ENCODE assay signal across 8 cellular contexts in genomic region chr19:47863514-47863936, GRCh38. TPM values are rescaled to one million over a fixed set of nuclear protein-coding genes. Genes with fewer than 3 reads are reported as not detected.
A peak's percentile ranks its signal among the peaks of the same experiment; 100 is the strongest.
DNase-seq lines count a peak whose midpoint lies in the region; ATAC-seq, FAIRE-seq and TF ChIP-seq lines count a peak whose summit lies in the region.

No MANE protein-coding gene starts in this region.

- TF ChIP-seq CTCF in choroid plexus epithelial cell (conservative IDR thresholded peaks at IDR 0.05; ENCODE audit: low read depth, low read length) = peak; percentile 99
- TF ChIP-seq CTCF in HepG2 (CRISPR knock-in tag; IDR thresholded peaks at IDR 0.05) = peak; percentile 95

- peak; percentile 88 for FAIRE-seq in HepG2 (lab: Jason Lieb, UNC)

- H3K27ac Mint-ChIP-seq in activated CD4-positive, alpha-beta T cell treated with anti-CD3 and anti-CD28 coated beads, Interleukin-2, amount 10 ng/mL, durations not matched to agents 24 days and 14 days = no peak overlapping the region

- no peaks in the 10 kb centered on the region for H3K36me3 ChIP-seq in HepG2 (replicated peaks in 1 of 2; ENCODE audit: control insufficient read depth in 1 of 2, insufficient read depth in 2 of 2, low read length in 2 of 2)

- TF ChIP-seq EP300 in HepG2 (IDR thresholded peaks at IDR 0.05; ENCODE audit: low read depth in 2 of 2, low read length in 2 of 2) = no peak
- TF ChIP-seq EP300 in HepG2 (CRISPR knock-in tag; IDR thresholded peaks at IDR 0.05; ENCODE audit: borderline replicate concordance) = no peak

- peak; percentile 63 for DNase-seq in ACHN
- DNase-seq in GM19240 (ENCODE audit: insufficient read length, low spot score) = peak; percentile 87
- peak; percentile 19 for DNase-seq in NCI-H510A treated with DMSO at 0.1 percent for 48 hours (lab: John Stamatoyannopoulos, UW)
- peak; percentile 95 for DNase-seq in activated CD4-positive, alpha-beta T cell treated with anti-CD3 and anti-CD28 coated beads, Interleukin-2, amount 10 ng/mL, durations not matched to agents 24 days and 14 days
- DNase-seq in choroid plexus epithelial cell (ENCODE audit: low read depth) = peak; percentile 83
- DNase-seq in HepG2 (ENCODE audit: low spot score) = peak; percentile 61
- peak; percentile 89 for DNase-seq in stimulated activated CD4-positive, alpha-beta T cell treated with anti-CD3 and anti-CD28 coated beads, Interleukin-4, amount 100 ng/mL, for 24 hours

- peak overlapping the region; percentile 69 for H3K4me2 ChIP-seq in HepG2 (ENCODE audit: low read depth, low read length)

- H3K4me3 Mint-ChIP-seq in activated CD4-positive, alpha-beta T cell treated with anti-CD3 and anti-CD28 coated beads, Interleukin-2, amount 10 ng/mL, durations not matched to agents 24 days and 14 days = no peak overlapping the region

- peaks cover 2% of the 10 kb centered on the region for H3K4me1 Mint-ChIP-seq in activated CD4-positive, alpha-beta T cell treated with anti-CD3 and anti-CD28 coated beads, Interleukin-2, amount 10 ng/mL, durations not matched to agents 24 days and 14 days

- intact Hi-C loops in activated CD4-positive, alpha-beta T cell treated with anti-CD3 and anti-CD28 coated beads, Interleukin-2, amount 10 ng/mL, durations not matched to agents 24 days and 14 days (cut with micrococcal nuclease) = loop anchor here (5.0 kb wide), 1 partner anchor 46 kb away; no protein-coding TSS in a partner anchor
- intact Hi-C loops in HepG2 (cut with micrococcal nuclease; ENCODE audit: unreplicated experiment) = loop anchor here (1.0 to 2.0 kb wide), 2 partner anchors 14 to 51 kb away; no protein-coding TSS in a partner anchor

- WGBS in HepG2 (ENCODE audit: low lambda C conversion rate) = 2% methylated on average over 14 of the region's 14 CpGs

- no peaks in the 10 kb centered on the region for H3K9me3 Mint-ChIP-seq in activated CD4-positive, alpha-beta T cell treated with anti-CD3 and anti-CD28 coated beads, Interleukin-2, amount 10 ng/mL, durations not matched to agents 24 days and 14 days

- no peak overlapping the region for H3K27ac ChIP-seq in HepG2 (ENCODE audit: extremely low read length, insufficient read depth, low read length)

- no peaks in the 10 kb centered on the region for H3K9me3 ChIP-seq in HepG2 (ENCODE audit: low read length)

- no peaks in the 10 kb centered on the region for H3K36me3 Mint-ChIP-seq in activated CD4-positive, alpha-beta T cell treated with anti-CD3 and anti-CD28 coated beads, Interleukin-2, amount 10 ng/mL, durations not matched to agents 24 days and 14 days (ENCODE audit: low read depth)

- peak; percentile 85 for ATAC-seq in HepG2
- ATAC-seq in HG03039 (IDR thresholded peaks at IDR 0.05; ENCODE audit: unreplicated experiment) = no peak

- no peaks in the 10 kb centered on the region for H4K20me1 ChIP-seq in HepG2 (ENCODE audit: insufficient read depth, low read length)

- H3K79me2 ChIP-seq in HepG2 (ENCODE audit: insufficient read depth, low read length) = no peaks in the 10 kb centered on the region

- peaks cover 17% of the 10 kb centered on the region for H3K4me1 ChIP-seq in HepG2 (ENCODE audit: insufficient read depth, low read length)

- H2AFZ ChIP-seq in HepG2 (ENCODE audit: low read length) = no peak overlapping the region

- H3K9ac ChIP-seq in HepG2 (ENCODE audit: insufficient read depth, low read depth, low read length) = peak overlapping the region; percentile 23; the same call in 1 of the 2 replicates

- H3K27me3 ChIP-seq in HepG2 (ENCODE audit: control insufficient read depth in 1 of 2, insufficient read depth in 2 of 2, low read length in 2 of 2) = 0 out of 5 replicates have a peak, but pooled peaks cover 0 to 3% of the 10 kb centered on the region in 2 experiments

- no peak for TF ChIP-seq POLR2A in HepG2 (IDR thresholded peaks at IDR 0.05; ENCODE audit: insufficient read depth in 1 of 2, low read depth in 2 of 2, low read length in 2 of 2)

- CTCF ChIA-PET in HepG2 (lab: Yijun Ruan, JAX; ENCODE audit: low intra/inter-chr PET ratio, low total read pairs) = interaction anchor here (0.6 to 1.5 kb wide), 6 partner anchors 14 to 92 kb away, joined by 3 to 7 read pairs (median 4); no protein-coding TSS in a partner anchor

- BruUV-seq in HepG2 (replicated peaks; lab: Mats Ljungman, UMichigan) = no TSS peak

- H3K27me3 Mint-ChIP-seq in activated CD4-positive, alpha-beta T cell treated with anti-CD3 and anti-CD28 coated beads, Interleukin-2, amount 10 ng/mL, durations not matched to agents 24 days and 14 days = peaks cover 11% of the 10 kb centered on the region

- in situ Hi-C loops in ACHN (cut with HindIII; ENCODE audit: low pct_ligation_motif_present, low pct_unique_long_range_greater_than_20kb, low sequenced_read_pairs) (no loop called here), HepG2 (cut with HindIII; ENCODE audit: extremely low pct_ligation_motif_present, low pct_unique_long_range_greater_than_20kb) (no loop called here)

- POLR2A ChIA-PET in HepG2 (lab: Yijun Ruan, JAX) = no interaction called here

- H3K4me3 ChIP-seq in choroid plexus epithelial cell (ENCODE audit: low read depth, low read length) = no peak overlapping the region
- H3K4me3 ChIP-seq in HepG2 (replicated peaks in 1 of 3; ENCODE audit: insufficient read depth in 1 of 3, low read depth in 2 of 3, low read length in 3 of 3) = peak overlapping the region in 1 of 3 experiments; percentile 50; a peak in 1 of 6 replicates

- TF ChIP-seq RAD21 in HepG2 (CRISPR knock-in tag; IDR thresholded peaks at IDR 0.05) = peak; percentile 67

RNA-seq across cellular contexts. Expression of gene TPRX2, which starts 4.5 kb away (rescaled TPM):
- not detected in 2 replicates for total RNA-seq in activated CD4-positive, alpha-beta T cell treated with anti-CD3 and anti-CD28 coated beads, Interleukin-2, amount 10 ng/mL, durations not matched to agents 24 days and 14 days
- total RNA-seq in HepG2 (2016; rRNA removed; fragmentation: Illumina TruSeq; extraction: Trizol) = not detected in 2 replicates
- total RNA-seq in HepG2 (2016; cell fraction: cytosol; rRNA removed; fragmentation: Illumina TruSeq; extraction: Trizol; ENCODE audit: low read depth) = not detected in 2 replicates
- total RNA-seq in HepG2 (2016; cell fraction: insoluble cytoplasmic fraction; rRNA removed; fragmentation: Illumina TruSeq; extraction: Trizol) = not detected in 2 replicates
- total RNA-seq in HepG2 (2016; cell fraction: membrane; rRNA removed; fragmentation: Illumina TruSeq; extraction: Trizol) = not detected in 2 replicates
- total RNA-seq in HepG2 (2016; cell fraction: nucleus; rRNA removed; fragmentation: Illumina TruSeq; extraction: Trizol) = not detected in 2 replicates
- polyA plus RNA-seq in HepG2 (2011; rRNA removed) = not detected in 2 replicates
- not detected in 2 replicates for polyA plus RNA-seq in HepG2 (2011; cell fraction: cytosol; rRNA removed)
- not detected in 2 replicates for polyA plus RNA-seq in HepG2 (2011; cell fraction: nucleus; rRNA removed)
- not detected in 2 replicates for polyA plus RNA-seq in HepG2 (2012)
- not detected in 2 replicates for polyA plus RNA-seq in HepG2 (2016; cell fraction: cytosol; fragmentation: Illumina TruSeq; extraction: Trizol; ENCODE audit: low read depth)
- polyA plus RNA-seq in HepG2 (2016; cell fraction: insoluble cytoplasmic fraction; fragmentation: Illumina TruSeq; extraction: Trizol; ENCODE audit: low read depth) = not detected in 2 replicates
- not detected in 2 replicates for polyA plus RNA-seq in HepG2 (2016; cell fraction: membrane; fragmentation: Illumina TruSeq; extraction: Trizol; ENCODE audit: low read depth)
- not detected in 2 replicates for polyA plus RNA-seq in HepG2 (2016; cell fraction: nucleus; fragmentation: Illumina TruSeq; extraction: Trizol; ENCODE audit: insufficient read depth, low read depth)
- polyA minus RNA-seq in HepG2 (2011; rRNA and poly(A)+ RNA removed; ENCODE audit: low replicate concordance) = not detected in 2 replicates
- polyA minus RNA-seq in HepG2 (2011; cell fraction: cytosol; rRNA and poly(A)+ RNA removed) = not detected in 2 replicates
- not detected in 2 replicates for polyA minus RNA-seq in HepG2 (2011; cell fraction: nucleus; rRNA and poly(A)+ RNA removed)

RNA-seq across cellular contexts. Expression of gene SULT2A1, which starts 22.6 kb away (rescaled TPM):
- not detected in 2 replicates for total RNA-seq in activated CD4-positive, alpha-beta T cell treated with anti-CD3 and anti-CD28 coated beads, Interleukin-2, amount 10 ng/mL, durations not matched to agents 24 days and 14 days
- 193 and 253 TPM in 2 replicates for total RNA-seq in HepG2 (2016; rRNA removed; fragmentation: Illumina TruSeq; extraction: Trizol)
- total RNA-seq in HepG2 (2016; cell fraction: cytosol; rRNA removed; fragmentation: Illumina TruSeq; extraction: Trizol; ENCODE audit: low read depth) = 21.6 and 21.7 TPM in 2 replicates
- total RNA-seq in HepG2 (2016; cell fraction: insoluble cytoplasmic fraction; rRNA removed; fragmentation: Illumina TruSeq; extraction: Trizol) = 195 and 269 TPM in 2 replicates
- total RNA-seq in HepG2 (2016; cell fraction: membrane; rRNA removed; fragmentation: Illumina TruSeq; extraction: Trizol) = 48.2 and 49.6 TPM in 2 replicates
- 55.5 and 64.8 TPM in 2 replicates for total RNA-seq in HepG2 (2016; cell fraction: nucleus; rRNA removed; fragmentation: Illumina TruSeq; extraction: Trizol)
- polyA plus RNA-seq in HepG2 (2011; rRNA removed) = 137 TPM in 2 replicates
- 83.4 and 154 TPM in 2 replicates for polyA plus RNA-seq in HepG2 (2011; cell fraction: cytosol; rRNA removed)
- polyA plus RNA-seq in HepG2 (2011; cell fraction: nucleus; rRNA removed) = 9.5 and 20.0 TPM in 2 replicates
- polyA plus RNA-seq in HepG2 (2012) = 181 and 272 TPM in 2 replicates
- polyA plus RNA-seq in HepG2 (2016; cell fraction: cytosol; fragmentation: Illumina TruSeq; extraction: Trizol; ENCODE audit: low read depth) = 18.6 and 19.7 TPM in 2 replicates
- polyA plus RNA-seq in HepG2 (2016; cell fraction: insoluble cytoplasmic fraction; fragmentation: Illumina TruSeq; extraction: Trizol; ENCODE audit: low read depth) = 251 and 282 TPM in 2 replicates
- polyA plus RNA-seq in HepG2 (2016; cell fraction: membrane; fragmentation: Illumina TruSeq; extraction: Trizol; ENCODE audit: low read depth) = 36.2 and 37.2 TPM in 2 replicates
- polyA plus RNA-seq in HepG2 (2016; cell fraction: nucleus; fragmentation: Illumina TruSeq; extraction: Trizol; ENCODE audit: insufficient read depth, low read depth) = 76.3 and 82.2 TPM in 2 replicates
- polyA minus RNA-seq in HepG2 (2011; rRNA and poly(A)+ RNA removed; ENCODE audit: low replicate concordance) = 41.9 TPM in 1 of 2 replicates, not detected in the other
- 45.3 and 61.8 TPM in 2 replicates for polyA minus RNA-seq in HepG2 (2011; cell fraction: cytosol; rRNA and poly(A)+ RNA removed)
- polyA minus RNA-seq in HepG2 (2011; cell fraction: nucleus; rRNA and poly(A)+ RNA removed) = 34.4 and 58.8 TPM in 2 replicates

RNA-seq across cellular contexts. Expression of gene CRX, which starts 41.8 kb away (rescaled TPM):
- not detected in 2 replicates for total RNA-seq in activated CD4-positive, alpha-beta T cell treated with anti-CD3 and anti-CD28 coated beads, Interleukin-2, amount 10 ng/mL, durations not matched to agents 24 days and 14 days
- total RNA-seq in HepG2 (2016; rRNA removed; fragmentation: Illumina TruSeq; extraction: Trizol) = not detected in 2 replicates
- total RNA-seq in HepG2 (2016; cell fraction: cytosol; rRNA removed; fragmentation: Illumina TruSeq; extraction: Trizol; ENCODE audit: low read depth) = not detected in 2 replicates
- not detected in 2 replicates for total RNA-seq in HepG2 (2016; cell fraction: insoluble cytoplasmic fraction; rRNA removed; fragmentation: Illumina TruSeq; extraction: Trizol)
- not detected in 2 replicates for total RNA-seq in HepG2 (2016; cell fraction: membrane; rRNA removed; fragmentation: Illumina TruSeq; extraction: Trizol)
- total RNA-seq in HepG2 (2016; cell fraction: nucleus; rRNA removed; fragmentation: Illumina TruSeq; extraction: Trizol) = not detected in 2 replicates
- not detected in 2 replicates for polyA plus RNA-seq in HepG2 (2011; rRNA removed)
- polyA plus RNA-seq in HepG2 (2011; cell fraction: cytosol; rRNA removed) = not detected in 2 replicates
- not detected in 2 replicates for polyA plus RNA-seq in HepG2 (2011; cell fraction: nucleus; rRNA removed)
- not detected in 2 replicates for polyA plus RNA-seq in HepG2 (2012)
- polyA plus RNA-seq in HepG2 (2016; cell fraction: cytosol; fragmentation: Illumina TruSeq; extraction: Trizol; ENCODE audit: low read depth) = not detected in 2 replicates
- not detected in 2 replicates for polyA plus RNA-seq in HepG2 (2016; cell fraction: insoluble cytoplasmic fraction; fragmentation: Illumina TruSeq; extraction: Trizol; ENCODE audit: low read depth)
- polyA plus RNA-seq in HepG2 (2016; cell fraction: membrane; fragmentation: Illumina TruSeq; extraction: Trizol; ENCODE audit: low read depth) = not detected in 2 replicates
- not detected in 2 replicates for polyA plus RNA-seq in HepG2 (2016; cell fraction: nucleus; fragmentation: Illumina TruSeq; extraction: Trizol; ENCODE audit: insufficient read depth, low read depth)
- not detected in 2 replicates for polyA minus RNA-seq in HepG2 (2011; rRNA and poly(A)+ RNA removed; ENCODE audit: low replicate concordance)
- polyA minus RNA-seq in HepG2 (2011; cell fraction: cytosol; rRNA and poly(A)+ RNA removed) = not detected in 2 replicates
- not detected in 2 replicates for polyA minus RNA-seq in HepG2 (2011; cell fraction: nucleus; rRNA and poly(A)+ RNA removed)

RNA-seq across cellular contexts. Expression of gene TPRX1, which starts 59.2 kb away (rescaled TPM):
- not detected in 2 replicates for total RNA-seq in activated CD4-positive, alpha-beta T cell treated with anti-CD3 and anti-CD28 coated beads, Interleukin-2, amount 10 ng/mL, durations not matched to agents 24 days and 14 days
- total RNA-seq in HepG2 (2016; rRNA removed; fragmentation: Illumina TruSeq; extraction: Trizol) = not detected in 2 replicates
- not detected in 2 replicates for total RNA-seq in HepG2 (2016; cell fraction: cytosol; rRNA removed; fragmentation: Illumina TruSeq; extraction: Trizol; ENCODE audit: low read depth)
- not detected in 2 replicates for total RNA-seq in HepG2 (2016; cell fraction: insoluble cytoplasmic fraction; rRNA removed; fragmentation: Illumina TruSeq; extraction: Trizol)
- total RNA-seq in HepG2 (2016; cell fraction: membrane; rRNA removed; fragmentation: Illumina TruSeq; extraction: Trizol) = not detected in 2 replicates
- total RNA-seq in HepG2 (2016; cell fraction: nucleus; rRNA removed; fragmentation: Illumina TruSeq; extraction: Trizol) = not detected in 2 replicates
- not detected in 2 replicates for polyA plus RNA-seq in HepG2 (2011; rRNA removed)
- not detected in 2 replicates for polyA plus RNA-seq in HepG2 (2011; cell fraction: cytosol; rRNA removed)
- polyA plus RNA-seq in HepG2 (2011; cell fraction: nucleus; rRNA removed) = not detected in 2 replicates
- not detected in 2 replicates for polyA plus RNA-seq in HepG2 (2012)
- polyA plus RNA-seq in HepG2 (2016; cell fraction: cytosol; fragmentation: Illumina TruSeq; extraction: Trizol; ENCODE audit: low read depth) = not detected in 2 replicates
- not detected in 2 replicates for polyA plus RNA-seq in HepG2 (2016; cell fraction: insoluble cytoplasmic fraction; fragmentation: Illumina TruSeq; extraction: Trizol; ENCODE audit: low read depth)
- not detected in 2 replicates for polyA plus RNA-seq in HepG2 (2016; cell fraction: membrane; fragmentation: Illumina TruSeq; extraction: Trizol; ENCODE audit: low read depth)
- polyA plus RNA-seq in HepG2 (2016; cell fraction: nucleus; fragmentation: Illumina TruSeq; extraction: Trizol; ENCODE audit: insufficient read depth, low read depth) = not detected in 2 replicates
- polyA minus RNA-seq in HepG2 (2011; rRNA and poly(A)+ RNA removed; ENCODE audit: low replicate concordance) = not detected in 2 replicates
- not detected in 2 replicates for polyA minus RNA-seq in HepG2 (2011; cell fraction: cytosol; rRNA and poly(A)+ RNA removed)
- not detected in 2 replicates for polyA minus RNA-seq in HepG2 (2011; cell fraction: nucleus; rRNA and poly(A)+ RNA removed)

Comparison
In these comparisons a context has a peak if more than half of its experiments do, and no peak if none do; other contexts are left out.
1. DNase-seq: peak in every context shown above with its lines; median percentile 95 in activated CD4-positive, alpha-beta T cell treated with anti-CD3 and anti-CD28 coated beads, Interleukin-2, amount 10 ng/mL, durations not matched to agents 24 days and 14 days; 89 in stimulated activated CD4-positive, alpha-beta T cell treated with anti-CD3 and anti-CD28 coated beads, Interleukin-4, amount 100 ng/mL, for 24 hours; 87 in GM19240; 83 in choroid plexus epithelial cell; 63 in ACHN; 61 in HepG2; 19 in NCI-H510A treated with DMSO at 0.1 percent for 48 hours.
2. RNA of gene SULT2A1, which starts 22.6 kb away (total RNA-seq): 21.6 to 269 TPM in HepG2; not detected in activated CD4-positive, alpha-beta T cell treated with anti-CD3 and anti-CD28 coated beads, Interleukin-2, amount 10 ng/mL, durations not matched to agents 24 days and 14 days; every median in the first group is over 10 times any median in the second.